Comparison of ENCODE assay signal across 8 cellular contexts in the genomic region with DNA sequence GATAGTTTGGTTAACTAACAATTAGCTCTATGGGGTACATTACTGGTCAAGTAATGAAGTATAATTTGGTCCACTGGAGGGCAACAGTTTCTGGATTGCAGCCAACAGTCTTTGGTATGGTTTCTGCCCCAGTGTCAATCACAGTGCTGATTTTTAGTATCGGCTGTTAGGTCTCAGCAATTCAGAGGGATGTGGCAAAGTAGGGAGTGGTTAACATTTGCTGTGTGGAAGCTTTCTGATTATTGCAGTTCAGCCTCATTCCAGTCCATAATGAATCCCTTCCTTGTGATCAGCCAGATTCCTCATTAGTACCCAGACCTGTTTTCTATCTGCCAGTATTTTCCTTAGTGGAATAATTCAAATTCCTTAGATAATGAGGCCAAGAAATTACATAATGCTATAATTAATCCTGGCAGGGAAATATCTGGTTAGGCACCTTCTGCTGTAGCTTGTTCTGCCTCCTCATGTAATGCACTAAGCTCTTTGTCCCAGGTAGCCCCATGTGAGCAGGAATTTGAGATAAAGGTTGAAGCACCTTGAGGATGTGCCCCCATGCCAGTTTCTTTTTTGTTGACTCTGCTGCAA. TPM values are rescaled to one million over a fixed set of nuclear protein-coding genes. Genes with fewer than 3 reads are reported as not detected.
DNase-seq lines count a peak whose midpoint lies in the region; ATAC-seq and TF ChIP-seq lines count a peak whose summit lies in the region.

No MANE protein-coding gene starts in this region.

- CTCF ChIA-PET in GM10248 (lab: Yijun Ruan, JAX), result interaction anchor here (1.2 to 1.7 kb wide), 3 partner anchors 278 to 327 kb away, joined by 3 read pairs; no protein-coding TSS in a partner anchor

- TF ChIP-seq CTCF in GM10248 (IDR thresholded peaks at IDR 0.05; ENCODE audit: control extremely low read depth, extremely low read depth, low read depth, missing control alignments), result no peak
- no peak for TF ChIP-seq CTCF in mucosa of descending colon (IDR thresholded peaks at IDR 0.05)
- no peak for TF ChIP-seq CTCF in GM10266 (IDR thresholded peaks at IDR 0.05; ENCODE audit: control insufficient read depth, insufficient read depth, low read depth, missing control alignments)

- no peak overlapping the region for H3K27ac Mint-ChIP-seq in stimulated activated naive CD8-positive, alpha-beta T cell treated with anti-CD3 and anti-CD28 coated beads, Interleukin-15, amount 100 ng/mL, for 72 hours

- no peaks in the 10 kb centered on the region for H3K27me3 Mint-ChIP-seq in stimulated activated naive CD8-positive, alpha-beta T cell treated with anti-CD3 and anti-CD28 coated beads, Interleukin-15, amount 100 ng/mL, for 72 hours

- no peak overlapping the region for H3K4me3 ChIP-seq in mucosa of descending colon

- no peaks in the 10 kb centered on the region for H3K9me3 ChIP-seq in mucosa of descending colon

- H3K4me3 Mint-ChIP-seq in stimulated activated naive CD8-positive, alpha-beta T cell treated with anti-CD3 and anti-CD28 coated beads, Interleukin-15, amount 100 ng/mL, for 72 hours, result no peak overlapping the region

- peak; percentile 1 for DNase-seq in GM10248 (ENCODE audit: extremely low spot score)
- peak; percentile 70 for DNase-seq in NCI-H2227 treated with DMSO at 0.1 percent for 48 hours (lab: John Stamatoyannopoulos, UW)
- DNase-seq in dermis blood vessel endothelial cell, result peak; percentile 51
- peak in 1 of 3 donors; percentile 21 for DNase-seq in mucosa of descending colon
- no peak for DNase-seq in KG1 (lab: John Stamatoyannopoulos, UW)
- no peak for DNase-seq in stimulated activated CD4-positive, alpha-beta T cell treated with anti-CD3 and anti-CD28 coated beads, Interleukin-4, amount 100 ng/mL, for 1 hour
- no peak for DNase-seq in stimulated activated naive CD8-positive, alpha-beta T cell treated with anti-CD3 and anti-CD28 coated beads, Interleukin-15, amount 100 ng/mL, for 72 hours
- no peak for DNase-seq in GM10266 (ENCODE audit: extremely low spot score)

- ATAC-seq in mucosa of descending colon, result peak; percentile 64
- ATAC-seq in stimulated activated naive CD8-positive, alpha-beta T cell treated with anti-CD3 and anti-CD28 coated beads, Interleukin-15, amount 100 ng/mL, for 72 hours, result no peak

- peaks cover 8% of the 10 kb centered on the region for H3K4me1 ChIP-seq in mucosa of descending colon (ENCODE audit: low read depth)

- H3K4me1 Mint-ChIP-seq in stimulated activated naive CD8-positive, alpha-beta T cell treated with anti-CD3 and anti-CD28 coated beads, Interleukin-15, amount 100 ng/mL, for 72 hours, result no peaks in the 10 kb centered on the region

- no peaks in the 10 kb centered on the region for H3K9me3 Mint-ChIP-seq in stimulated activated naive CD8-positive, alpha-beta T cell treated with anti-CD3 and anti-CD28 coated beads, Interleukin-15, amount 100 ng/mL, for 72 hours

- POLR2A ChIA-PET in GM10248 (lab: Yijun Ruan, JAX), result no interaction called here

- intact Hi-C loops in mucosa of descending colon (cut with DNase I, micrococcal nuclease), result loop anchor here in 1 of 2 donors (5.0 kb wide), 1 partner anchor 275 kb away; no protein-coding TSS in a partner anchor

- H3K36me3 ChIP-seq in mucosa of descending colon (ENCODE audit: low read depth), result no peaks in the 10 kb centered on the region

RNA-seq across cellular contexts. Expression of a gene that starts 14.0 kb away (rescaled TPM):
- total RNA-seq in dermis blood vessel endothelial cell, result 3.3 and 3.4 TPM in 2 replicates
- total RNA-seq in mucosa of descending colon, result 10 to 100 TPM; 24.4 to 44.3 (median 33.2) TPM

Comparison
In these comparisons a context has a peak if more than half of its experiments do, and no peak if none do; other contexts are left out.
1. DNase-seq: peak in GM10248 (single experiment), NCI-H2227 treated with DMSO at 0.1 percent for 48 hours (single experiment) and dermis blood vessel endothelial cell (single experiment); none in KG1 (single experiment), stimulated activated CD4-positive, alpha-beta T cell treated with anti-CD3 and anti-CD28 coated beads, Interleukin-4, amount 100 ng/mL, for 1 hour (single experiment), stimulated activated naive CD8-positive, alpha-beta T cell treated with anti-CD3 and anti-CD28 coated beads, Interleukin-15, amount 100 ng/mL, for 72 hours (0 of 2) and GM10266 (single experiment).